1 cellular context compared by ENCODE assay signal in the genomic region with DNA sequence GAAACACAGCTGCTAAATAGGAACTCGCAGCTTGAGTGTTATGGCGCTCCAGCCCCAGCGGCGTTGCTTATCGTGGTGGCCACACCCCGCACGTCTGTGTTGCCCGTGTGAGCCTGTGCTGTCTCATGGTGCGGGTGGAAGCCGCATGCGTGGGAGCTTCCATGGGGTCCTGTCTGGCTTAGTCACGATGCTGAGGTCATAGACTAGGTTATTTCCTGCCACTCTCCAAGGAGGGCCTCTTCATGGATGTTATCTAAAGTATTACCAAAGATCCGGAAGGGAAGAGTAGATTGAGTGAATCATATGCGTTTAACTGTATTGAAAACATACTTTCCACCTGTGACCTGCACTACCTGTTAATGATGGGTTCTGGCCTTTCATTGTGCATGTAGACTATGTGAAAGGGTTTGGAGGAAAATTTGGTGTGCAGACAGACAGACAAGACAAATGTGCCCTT.
A peak's percentile ranks its signal among the peaks of the same experiment; 100 is the strongest.
TF ChIP-seq lines count a peak whose summit lies in the region.

No MANE protein-coding gene starts in this region.

TF ChIP-seq in K562, 482 proteins besides CTCF, POLR2A, EP300 and RAD21 (continued from another document and continues in another):
- TF ChIP-seq PBX2 (CRISPR knock-in tag; IDR thresholded peaks at IDR 0.05; ENCODE audit: low read depth) (no peak), PBX2 (tag; conservative IDR thresholded peaks at IDR 0.05; ENCODE audit: low read depth) (no peak; the same call in 1 of the 2 replicates), SNAPC5 (CRISPR knock-in tag; IDR thresholded peaks at IDR 0.05) (no peak), ZNF398 (CRISPR knock-in tag; IDR thresholded peaks at IDR 0.05) (no peak), ZNF197 (CRISPR knock-in tag; IDR thresholded peaks at IDR 0.05; ENCODE audit: low read depth) (no peak; the same call in 1 of the 2 replicates), NR0B1 (IDR thresholded peaks at IDR 0.05; ENCODE audit: partially characterized antibody) (no peak), ADNP (tag; IDR thresholded peaks at IDR 0.05) (no peak), HIVEP1 (CRISPR knock-in tag; IDR thresholded peaks at IDR 0.05) (no peak), PCBP2 (IDR thresholded peaks at IDR 0.05; ENCODE audit: low read depth, low read length, poor library complexity, severe bottlenecking) (no peak), MTA3 (IDR thresholded peaks at IDR 0.05; ENCODE audit: borderline replicate concordance) (peak; percentile 95), FOXA1 (IDR thresholded peaks at IDR 0.05; ENCODE audit: borderline replicate concordance) (no peak), ZBTB5 (IDR thresholded peaks at IDR 0.05) (no peak), JUN (IDR thresholded peaks at IDR 0.05; ENCODE audit: borderline replicate concordance, low read depth, low read length) (peak; percentile 98), JUN (CRISPR knock-in tag; IDR thresholded peaks at IDR 0.05; ENCODE audit: borderline replicate concordance) (peak; percentile 97), HCFC1 (IDR thresholded peaks at IDR 0.05; ENCODE audit: low read depth, low read length) (0 out of 2 replicates have a peak, but pooled peaks have one; percentile 0), ZNF57 (CRISPR knock-in tag; IDR thresholded peaks at IDR 0.05) (no peak), THRAP3 (IDR thresholded peaks at IDR 0.05; ENCODE audit: borderline replicate concordance) (no peak), RB1 (IDR thresholded peaks at IDR 0.05; ENCODE audit: low read depth) (no peak; the same call in 1 of the 2 replicates), PHF8 (IDR thresholded peaks at IDR 0.05; ENCODE audit: borderline replicate concordance, low read length) (no peak), CCAR2 (IDR thresholded peaks at IDR 0.05; ENCODE audit: low read depth, low read length) (no peak), MCM5 (IDR thresholded peaks at IDR 0.05; ENCODE audit: low read depth) (no peak), GABPB1 (CRISPR knock-in tag; IDR thresholded peaks at IDR 0.05) (peak; percentile 81), NR3C1 (CRISPR knock-in tag; IDR thresholded peaks at IDR 0.05) (no peak), RAD51 (IDR thresholded peaks at IDR 0.05; ENCODE audit: borderline replicate concordance, low read depth) (no peak), VEZF1 (CRISPR knock-in tag; IDR thresholded peaks at IDR 0.05) (peak; percentile 60; the same call in 1 of the 2 replicates), TCF3 (CRISPR knock-in tag; IDR thresholded peaks at IDR 0.05) (peak; percentile 95), RBM17 (IDR thresholded peaks at IDR 0.05; ENCODE audit: borderline replicate concordance, low read depth, low read length) (no peak), PREB (CRISPR knock-in tag; IDR thresholded peaks at IDR 0.05) (no peak), SMARCE1 (IDR thresholded peaks at IDR 0.05) (peak; percentile 97), STAT5A (IDR thresholded peaks at IDR 0.05; ENCODE audit: borderline replicate concordance, low read length) (peak; percentile 77), XRCC3 (IDR thresholded peaks at IDR 0.05) (no peak), CREB5 (CRISPR knock-in tag; IDR thresholded peaks at IDR 0.05) (no peak), SMARCB1 (IDR thresholded peaks at IDR 0.05; ENCODE audit: insufficient read length, low read depth) (no peak), L3MBTL2 (IDR thresholded peaks at IDR 0.05) (peak; percentile 92), JUNB (CRISPR knock-in tag; conservative IDR thresholded peaks at IDR 0.05) (0 out of 2 replicates have a peak, but pooled peaks have one; percentile 15), ZNF668 (CRISPR knock-in tag; IDR thresholded peaks at IDR 0.05) (no peak), TBL1XR1 (IDR thresholded peaks at IDR 0.05; ENCODE audit: low read length in 2 of 2) (peak; percentile 96 to 99), SUPT5H (IDR thresholded peaks at IDR 0.05) (peak; percentile 52; the same call in 1 of the 2 replicates)
- TF ChIP-seq, protein P1, sequence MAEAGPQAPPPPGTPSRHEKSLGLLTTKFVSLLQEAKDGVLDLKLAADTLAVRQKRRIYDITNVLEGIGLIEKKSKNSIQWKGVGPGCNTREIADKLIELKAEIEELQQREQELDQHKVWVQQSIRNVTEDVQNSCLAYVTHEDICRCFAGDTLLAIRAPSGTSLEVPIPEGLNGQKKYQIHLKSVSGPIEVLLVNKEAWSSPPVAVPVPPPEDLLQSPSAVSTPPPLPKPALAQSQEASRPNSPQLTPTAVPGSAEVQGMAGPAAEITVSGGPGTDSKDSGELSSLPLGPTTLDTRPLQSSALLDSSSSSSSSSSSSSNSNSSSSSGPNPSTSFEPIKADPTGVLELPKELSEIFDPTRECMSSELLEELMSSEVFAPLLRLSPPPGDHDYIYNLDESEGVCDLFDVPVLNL (CRISPR knock-in tag; IDR thresholded peaks at IDR 0.05; ENCODE audit: low read depth) = no peak
- TF ChIP-seq, protein P2, sequence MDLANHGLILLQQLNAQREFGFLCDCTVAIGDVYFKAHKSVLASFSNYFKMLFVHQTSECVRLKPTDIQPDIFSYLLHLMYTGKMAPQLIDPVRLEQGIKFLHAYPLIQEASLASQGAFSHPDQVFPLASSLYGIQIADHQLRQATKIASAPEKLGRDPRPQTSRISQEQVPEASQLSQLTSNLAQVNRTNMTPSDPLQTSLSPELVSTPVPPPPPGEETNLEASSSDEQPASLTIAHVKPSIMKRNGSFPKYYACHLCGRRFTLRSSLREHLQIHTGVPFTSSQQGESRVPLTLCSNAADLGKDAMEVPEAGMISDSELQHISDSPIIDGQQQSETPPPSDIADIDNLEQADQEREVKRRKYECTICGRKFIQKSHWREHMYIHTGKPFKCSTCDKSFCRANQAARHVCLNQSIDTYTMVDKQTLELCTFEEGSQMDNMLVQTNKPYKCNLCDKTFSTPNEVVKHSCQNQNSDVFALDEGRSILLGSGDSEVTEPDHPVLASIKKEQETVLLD (IDR thresholded peaks at IDR 0.05) = peak; percentile 94
- TF ChIP-seq, protein P3, sequence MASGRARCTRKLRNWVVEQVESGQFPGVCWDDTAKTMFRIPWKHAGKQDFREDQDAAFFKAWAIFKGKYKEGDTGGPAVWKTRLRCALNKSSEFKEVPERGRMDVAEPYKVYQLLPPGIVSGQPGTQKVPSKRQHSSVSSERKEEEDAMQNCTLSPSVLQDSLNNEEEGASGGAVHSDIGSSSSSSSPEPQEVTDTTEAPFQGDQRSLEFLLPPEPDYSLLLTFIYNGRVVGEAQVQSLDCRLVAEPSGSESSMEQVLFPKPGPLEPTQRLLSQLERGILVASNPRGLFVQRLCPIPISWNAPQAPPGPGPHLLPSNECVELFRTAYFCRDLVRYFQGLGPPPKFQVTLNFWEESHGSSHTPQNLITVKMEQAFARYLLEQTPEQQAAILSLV (tag; IDR thresholded peaks at IDR 0.05) = no peak
- TF ChIP-seq, protein P4, sequence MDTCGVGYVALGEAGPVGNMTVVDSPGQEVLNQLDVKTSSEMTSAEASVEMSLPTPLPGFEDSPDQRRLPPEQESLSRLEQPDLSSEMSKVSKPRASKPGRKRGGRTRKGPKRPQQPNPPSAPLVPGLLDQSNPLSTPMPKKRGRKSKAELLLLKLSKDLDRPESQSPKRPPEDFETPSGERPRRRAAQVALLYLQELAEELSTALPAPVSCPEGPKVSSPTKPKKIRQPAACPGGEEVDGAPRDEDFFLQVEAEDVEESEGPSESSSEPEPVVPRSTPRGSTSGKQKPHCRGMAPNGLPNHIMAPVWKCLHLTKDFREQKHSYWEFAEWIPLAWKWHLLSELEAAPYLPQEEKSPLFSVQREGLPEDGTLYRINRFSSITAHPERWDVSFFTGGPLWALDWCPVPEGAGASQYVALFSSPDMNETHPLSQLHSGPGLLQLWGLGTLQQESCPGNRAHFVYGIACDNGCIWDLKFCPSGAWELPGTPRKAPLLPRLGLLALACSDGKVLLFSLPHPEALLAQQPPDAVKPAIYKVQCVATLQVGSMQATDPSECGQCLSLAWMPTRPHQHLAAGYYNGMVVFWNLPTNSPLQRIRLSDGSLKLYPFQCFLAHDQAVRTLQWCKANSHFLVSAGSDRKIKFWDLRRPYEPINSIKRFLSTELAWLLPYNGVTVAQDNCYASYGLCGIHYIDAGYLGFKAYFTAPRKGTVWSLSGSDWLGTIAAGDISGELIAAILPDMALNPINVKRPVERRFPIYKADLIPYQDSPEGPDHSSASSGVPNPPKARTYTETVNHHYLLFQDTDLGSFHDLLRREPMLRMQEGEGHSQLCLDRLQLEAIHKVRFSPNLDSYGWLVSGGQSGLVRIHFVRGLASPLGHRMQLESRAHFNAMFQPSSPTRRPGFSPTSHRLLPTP (IDR thresholded peaks at IDR 0.05; ENCODE audit: borderline replicate concordance, extremely low read depth, insufficient read length) = no peak
